In the genomic region with DNA sequence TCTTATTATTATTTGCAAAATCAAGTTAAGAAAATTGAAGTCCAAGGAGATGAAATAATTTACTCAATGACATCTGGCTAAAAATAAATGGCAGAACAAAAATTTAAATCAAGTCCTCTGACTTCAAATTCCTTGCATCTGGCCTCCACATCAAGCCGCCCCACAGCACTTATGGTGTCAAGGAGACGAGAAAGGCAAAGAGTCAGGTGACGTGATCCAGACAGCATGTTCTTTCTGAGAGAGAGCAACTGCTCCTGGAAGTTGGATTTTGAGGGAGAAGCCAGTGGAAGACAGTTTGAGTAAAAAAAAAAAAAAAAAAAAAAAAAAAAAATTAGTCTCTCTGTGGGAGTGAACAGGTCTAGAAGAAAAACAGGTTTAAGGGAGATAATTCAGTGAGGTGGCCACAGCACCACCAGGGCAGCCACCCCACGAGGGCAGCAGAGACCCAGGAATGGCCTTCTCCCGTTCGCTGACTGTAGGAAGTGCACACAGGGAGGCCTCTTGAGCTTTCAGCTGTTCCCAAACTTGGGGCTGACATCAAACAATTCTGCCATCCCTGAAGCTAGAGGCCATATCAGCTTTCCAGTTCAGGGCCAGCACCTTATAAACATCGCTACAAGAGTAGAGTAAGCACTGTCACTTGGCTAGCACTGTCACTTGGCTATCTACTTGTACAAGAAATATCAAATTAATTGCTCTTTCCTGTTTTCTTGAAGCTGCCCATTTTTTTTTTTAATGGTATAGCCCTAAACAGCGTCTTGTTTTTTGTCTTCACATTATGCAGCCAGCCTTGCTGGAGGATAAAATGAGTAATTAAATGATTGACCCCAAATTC, we compare ENCODE assay signal across 8 cellular contexts. TPM values are rescaled to one million over a fixed set of nuclear protein-coding genes. Genes with fewer than 3 reads are reported as not detected.
A peak's percentile ranks its signal among the peaks of the same experiment; 100 is the strongest.
DNase-seq lines count a peak whose midpoint lies in the region; ATAC-seq and TF ChIP-seq lines count a peak whose summit lies in the region.

No MANE protein-coding gene starts in this region.

- ATAC-seq in activated naive CD8-positive, alpha-beta T cell treated with anti-CD3 and anti-CD28 coated beads, Interleukin-2, amount 50 U/mL, for 24 hours: peak; percentile 66
- no peak for ATAC-seq in GM21381 (IDR thresholded peaks at IDR 0.05; ENCODE audit: unreplicated experiment)

- H3K27ac Mint-ChIP-seq in activated naive CD8-positive, alpha-beta T cell treated with anti-CD3 and anti-CD28 coated beads, Interleukin-2, amount 50 U/mL, for 24 hours: no peak overlapping the region

- H3K4me3 Mint-ChIP-seq in activated naive CD8-positive, alpha-beta T cell treated with anti-CD3 and anti-CD28 coated beads, Interleukin-2, amount 50 U/mL, for 24 hours: no peak overlapping the region

- intact Hi-C loops in posterior cingulate gyrus (cut with DNase I): loop anchor here (1.0 kb wide), 2 partner anchors 175 to 288 kb away; no protein-coding TSS in a partner anchor

- peaks cover 31% of the 10 kb centered on the region for H3K4me1 Mint-ChIP-seq in activated naive CD8-positive, alpha-beta T cell treated with anti-CD3 and anti-CD28 coated beads, Interleukin-2, amount 50 U/mL, for 24 hours

- no peaks in the 10 kb centered on the region for H3K9me3 ChIP-seq in SJSA1 (replicated peaks)
- no peaks in the 10 kb centered on the region for H3K9me3 ChIP-seq in cardiac muscle cell (ENCODE audit: low read depth)

- no peaks in the 10 kb centered on the region for H3K27me3 Mint-ChIP-seq in activated naive CD8-positive, alpha-beta T cell treated with anti-CD3 and anti-CD28 coated beads, Interleukin-2, amount 50 U/mL, for 24 hours

- H3K27me3 ChIP-seq in GM06990 (replicated peaks; ENCODE audit: control insufficient read depth, insufficient read depth, low read length) (no peaks in the 10 kb centered on the region), SJSA1 (replicated peaks) (no peaks in the 10 kb centered on the region), cardiac muscle cell (no peaks in the 10 kb centered on the region)

- no peaks in the 10 kb centered on the region for H3K36me3 ChIP-seq in GM06990 (ENCODE audit: control insufficient read depth, insufficient read depth, low read length)
- H3K36me3 ChIP-seq in SJSA1: no peaks in the 10 kb centered on the region
- H3K36me3 ChIP-seq in cardiac muscle cell: no peaks in the 10 kb centered on the region

- H3K36me3 Mint-ChIP-seq in activated naive CD8-positive, alpha-beta T cell treated with anti-CD3 and anti-CD28 coated beads, Interleukin-2, amount 50 U/mL, for 24 hours (ENCODE audit: low read depth): peaks cover 9% of the 10 kb centered on the region

- DNase-seq in GM06990 (ENCODE audit: extremely low read depth, insufficient read length) (peak; percentile 64), SJSA1 (ENCODE audit: low read depth in 1 of 2, low spot score in 2 of 2) (peak; percentile 52 to 66), cardiac muscle cell (ENCODE audit: low read depth in 1 of 2, low spot score in 1 of 2) (peak; percentile 82 to 88), posterior cingulate gyrus (peak; percentile 53 to 97 (median 81)), NCI-H2081 treated with DMSO at 0.1 percent for 48 hours (lab: John Stamatoyannopoulos, UW) (no peak)
- DNase-seq in activated naive CD8-positive, alpha-beta T cell treated with anti-CD3 and anti-CD28 coated beads, Interleukin-2, amount 50 U/mL, for 24 hours: peak; percentile 65

- H3K9me3 Mint-ChIP-seq in activated naive CD8-positive, alpha-beta T cell treated with anti-CD3 and anti-CD28 coated beads, Interleukin-2, amount 50 U/mL, for 24 hours: peaks cover 3% of the 10 kb centered on the region

- TF ChIP-seq CTCF in GM06990 (IDR thresholded peaks at IDR 0.05; ENCODE audit: insufficient read depth, low read length, poor library complexity, severe bottlenecking) (peak; percentile 78), LNCAP (IDR thresholded peaks at IDR 0.05) (peak; percentile 79), cardiac muscle cell (IDR thresholded peaks at IDR 0.05; ENCODE audit: low read depth, low read length) (peak; percentile 91)

- H3K4me3 ChIP-seq in GM06990 (replicated peaks; ENCODE audit: low read depth, low read length): no peak overlapping the region
- no peak overlapping the region for H3K4me3 ChIP-seq in SJSA1
- H3K4me3 ChIP-seq in cardiac muscle cell: no peak overlapping the region

- no peak overlapping the region for H3K27ac ChIP-seq in SJSA1
- H3K27ac ChIP-seq in cardiac muscle cell: peak overlapping the region; percentile 22

- H3K4me1 ChIP-seq in SJSA1 (replicated peaks) (no peaks in the 10 kb centered on the region), cardiac muscle cell (ENCODE audit: low read depth) (peaks cover 27% of the 10 kb centered on the region)

RNA-seq across cellular contexts. Expression of gene C1orf162, which starts 7.8 kb away (rescaled TPM):
- total RNA-seq in SJSA1 (2014; rRNA removed; shearing (Covaris generic)): not detected in 2 replicates
- 2.0 and 2.3 TPM in 2 replicates for total RNA-seq in cardiac muscle cell
- polyA plus RNA-seq in cardiac muscle cell: 0.99 and 3.2 TPM in 2 replicates

RNA-seq across cellular contexts. Expression of gene ADORA3, which starts 21.8 kb away (rescaled TPM):
- total RNA-seq in SJSA1 (2014; rRNA removed; shearing (Covaris generic)): not detected in 2 replicates
- not detected in 2 replicates for total RNA-seq in cardiac muscle cell
- not detected in 2 replicates for polyA plus RNA-seq in cardiac muscle cell

RNA-seq across cellular contexts. Expression of gene TMIGD3, which starts 21.8 kb away (rescaled TPM):
- total RNA-seq in SJSA1 (2014; rRNA removed; shearing (Covaris generic)): not detected in 2 replicates
- not detected in 2 replicates for total RNA-seq in cardiac muscle cell
- polyA plus RNA-seq in cardiac muscle cell: not detected in 2 replicates

RNA-seq across cellular contexts. Expression of gene ATP5PB, which starts 32.3 kb away (rescaled TPM):
- 432 and 553 TPM in 2 replicates for total RNA-seq in SJSA1 (2014; rRNA removed; shearing (Covaris generic))
- total RNA-seq in cardiac muscle cell: 247 and 438 TPM in 2 replicates
- polyA plus RNA-seq in cardiac muscle cell: 512 and 601 TPM in 2 replicates

RNA-seq across cellular contexts. Expression of gene WDR77, which starts 32.5 kb away (rescaled TPM):
- 47.7 and 50.4 TPM in 2 replicates for total RNA-seq in SJSA1 (2014; rRNA removed; shearing (Covaris generic))
- total RNA-seq in cardiac muscle cell: 39.3 and 62.1 TPM in 2 replicates
- 80.5 and 109 TPM in 2 replicates for polyA plus RNA-seq in cardiac muscle cell
